ENCODE assay signal across 8 cellular contexts in genomic region chr11:88175707-88176066, GRCh38. TPM values are rescaled to one million over a fixed set of nuclear protein-coding genes. Genes with fewer than 3 reads are reported as not detected.
DNase-seq lines count a peak whose midpoint lies in the region; ATAC-seq and TF ChIP-seq lines count a peak whose summit lies in the region.

No MANE protein-coding gene starts in this region.

- TF ChIP-seq EP300 in ovary (IDR thresholded peaks at IDR 0.05): no peak

- CTCF ChIA-PET in WTC11 (lab: Charles Lee): interaction anchor here (0.8 to 2.6 kb wide), 5 partner anchors 72 to 376 kb away, joined by 3 to 5 read pairs (median 3); no protein-coding TSS in a partner anchor

- H3K27ac Mint-ChIP-seq in WTC11 (peak overlapping the region; percentile 54; the same call in 1 of the 2 replicates), immature natural killer cell (peak overlapping the region in 4 of 6 donors; percentile 28 to 79 (median 61))

- H3K4me3 Mint-ChIP-seq in WTC11: peak overlapping the region; percentile 82
- H3K4me3 Mint-ChIP-seq in immature natural killer cell: peak overlapping the region; percentile 84 to 92 (median 85)

- H3K27me3 Mint-ChIP-seq in WTC11 (ENCODE audit: low read depth) (no peaks in the 10 kb centered on the region; the same call in 1 of the 2 replicates), immature natural killer cell (ENCODE audit: low read depth in 3 of 3) (peaks cover 0 to 3% (median 0%) of the 10 kb centered on the region in 3 donors)

- no peaks in the 10 kb centered on the region for H3K36me3 ChIP-seq in ovary

- POLR2A ChIA-PET in WTC11 (lab: Charles Lee): interaction anchor here (0.7 to 2.4 kb wide), 3 partner anchors 109 to 162 kb away, joined by 3 to 8 read pairs (median 6); partner anchors contain the start of gene CTSC

- H3K4me3 ChIP-seq in AG10803 (ENCODE audit: low read length): peak overlapping the region; percentile 62
- no peak overlapping the region for H3K4me3 ChIP-seq in ovary

- TF ChIP-seq POLR2A in ovary (IDR thresholded peaks at IDR 0.05): no peak

- intact Hi-C loops in ovary (cut with DNase I): no loop called here

- H3K27ac ChIP-seq in ovary: no peak overlapping the region

- DNase-seq in AG10803 (ENCODE audit: low read depth) (peak; percentile 12), WTC11 (ENCODE audit: low spot score) (no peak), immature natural killer cell (peak; percentile 15 to 30 (median 24)), NCI-H345 (lab: John Stamatoyannopoulos, UW) (no peak), DMS153 (lab: John Stamatoyannopoulos, UW) (no peak), ovary (no peak)

- no peaks in the 10 kb centered on the region for H3K9me3 ChIP-seq in ovary

- 0 out of 2 replicates have a peak, but pooled peaks cover 3% of the 10 kb centered on the region for H3K36me3 Mint-ChIP-seq in WTC11
- H3K36me3 Mint-ChIP-seq in immature natural killer cell: no peaks in the 10 kb centered on the region

- H3K27me3 ChIP-seq in ovary: no peaks in the 10 kb centered on the region

- ATAC-seq in GM21786 (IDR thresholded peaks at IDR 0.05; ENCODE audit: unreplicated experiment) (peak; percentile 24), WTC11 (peak; percentile 37), GM18873 (IDR thresholded peaks at IDR 0.05; ENCODE audit: low FRiP score, unreplicated experiment) (no peak)

- peaks cover 40% of the 10 kb centered on the region for H3K4me1 Mint-ChIP-seq in WTC11
- H3K4me1 Mint-ChIP-seq in immature natural killer cell: peaks cover 48 to 58% of the 10 kb centered on the region in 2 donors

- 34 to 45% (median 44%) methylated on average over 7 of the region's 7 CpGs for WGBS in ovary, 3 donors

- H3K4me1 ChIP-seq in ovary (ENCODE audit: insufficient read depth): no peaks in the 10 kb centered on the region

- TF ChIP-seq CTCF in AG10803 (conservative IDR thresholded peaks at IDR 0.05; ENCODE audit: low read length): no peak
- no peak for TF ChIP-seq CTCF in WTC11 (IDR thresholded peaks at IDR 0.05)
- TF ChIP-seq CTCF in ovary (IDR thresholded peaks at IDR 0.05): no peak

- no peaks in the 10 kb centered on the region for H3K9me3 Mint-ChIP-seq in WTC11
- no peaks in the 10 kb centered on the region for H3K9me3 Mint-ChIP-seq in immature natural killer cell

TF ChIP-seq in WTC11, 78 proteins besides CTCF, POLR2A, EP300 and RAD21:
- 0 out of 2 replicates have a peak, but pooled peaks have one; percentile 2 for TF ChIP-seq FOXJ3 (CRISPR knock-in tag; IDR thresholded peaks at IDR 0.05; ENCODE audit: borderline replicate concordance)
- TF ChIP-seq ESRRA (CRISPR knock-in tag; IDR thresholded peaks at IDR 0.05; ENCODE audit: borderline replicate concordance): no peak

RNA-seq across cellular contexts. Expression of gene RAB38, which starts 0.4 kb away (rescaled TPM):
- total RNA-seq in WTC11 (2021): 13.3 to 18.4 TPM (median 17.5 TPM) in 3 replicates
- 10 to 100 TPM in 2 of 3 donors, 1 to 10 TPM in 1; 7.0 to 11.8 (median 11.5) TPM for polyA plus RNA-seq in immature natural killer cell
- 1 to 10 TPM in 6 of 7 donors, under 1 TPM in 1; 0.91 to 4.3 (median 2.4) TPM for total RNA-seq in ovary
- 1 to 10 TPM; 1.8 to 4.0 TPM for polyA plus RNA-seq in ovary

Comparison
In these comparisons a context has a peak if more than half of its experiments do, and no peak if none do; other contexts are left out.
1. DNase-seq: peak in AG10803 (single experiment) and immature natural killer cell (3 of 3); none in WTC11 (single experiment), NCI-H345 (single experiment), DMS153 (single experiment) and ovary (0 of 5).